ENCODE assay signal across 1 cellular context in the genomic region with DNA sequence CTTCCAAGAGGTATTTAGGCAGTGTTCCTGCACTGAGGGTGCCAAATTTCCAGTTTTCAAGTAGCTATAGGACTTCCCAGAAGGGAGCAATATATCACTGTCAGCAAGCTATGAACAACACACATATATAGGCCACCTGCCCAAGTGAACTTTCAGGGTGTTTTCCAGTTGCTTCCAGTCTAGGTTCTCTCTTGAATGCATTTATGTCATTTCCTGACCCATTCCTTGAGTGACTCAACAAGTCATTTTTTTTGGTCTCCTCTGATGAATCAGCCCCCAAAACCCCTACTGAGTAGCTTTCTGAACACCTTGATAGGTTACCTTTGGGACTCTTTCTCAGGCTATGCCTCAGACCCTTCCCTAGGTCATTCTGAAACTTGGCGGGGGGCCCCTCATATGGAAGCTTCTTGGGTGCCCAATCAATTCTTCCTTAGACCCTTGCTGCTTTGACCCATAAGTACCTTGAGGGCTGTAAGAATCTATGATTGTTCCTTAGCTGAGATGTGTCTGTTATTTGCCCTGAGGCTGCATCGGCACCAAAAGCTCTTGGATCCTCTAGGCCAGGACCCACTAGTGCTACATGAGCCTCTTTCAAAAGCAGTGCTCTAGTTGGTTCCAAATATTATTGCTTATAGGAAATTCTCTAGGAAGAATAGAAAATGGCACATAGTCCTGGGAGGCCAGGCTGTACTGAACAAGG.
TF ChIP-seq lines count a peak whose summit lies in the region.

No MANE protein-coding gene starts in this region.

TF ChIP-seq in HCT116, 20 proteins besides CTCF, POLR2A, EP300 and RAD21 (continued from another document):
- TF ChIP-seq, protein P1, sequence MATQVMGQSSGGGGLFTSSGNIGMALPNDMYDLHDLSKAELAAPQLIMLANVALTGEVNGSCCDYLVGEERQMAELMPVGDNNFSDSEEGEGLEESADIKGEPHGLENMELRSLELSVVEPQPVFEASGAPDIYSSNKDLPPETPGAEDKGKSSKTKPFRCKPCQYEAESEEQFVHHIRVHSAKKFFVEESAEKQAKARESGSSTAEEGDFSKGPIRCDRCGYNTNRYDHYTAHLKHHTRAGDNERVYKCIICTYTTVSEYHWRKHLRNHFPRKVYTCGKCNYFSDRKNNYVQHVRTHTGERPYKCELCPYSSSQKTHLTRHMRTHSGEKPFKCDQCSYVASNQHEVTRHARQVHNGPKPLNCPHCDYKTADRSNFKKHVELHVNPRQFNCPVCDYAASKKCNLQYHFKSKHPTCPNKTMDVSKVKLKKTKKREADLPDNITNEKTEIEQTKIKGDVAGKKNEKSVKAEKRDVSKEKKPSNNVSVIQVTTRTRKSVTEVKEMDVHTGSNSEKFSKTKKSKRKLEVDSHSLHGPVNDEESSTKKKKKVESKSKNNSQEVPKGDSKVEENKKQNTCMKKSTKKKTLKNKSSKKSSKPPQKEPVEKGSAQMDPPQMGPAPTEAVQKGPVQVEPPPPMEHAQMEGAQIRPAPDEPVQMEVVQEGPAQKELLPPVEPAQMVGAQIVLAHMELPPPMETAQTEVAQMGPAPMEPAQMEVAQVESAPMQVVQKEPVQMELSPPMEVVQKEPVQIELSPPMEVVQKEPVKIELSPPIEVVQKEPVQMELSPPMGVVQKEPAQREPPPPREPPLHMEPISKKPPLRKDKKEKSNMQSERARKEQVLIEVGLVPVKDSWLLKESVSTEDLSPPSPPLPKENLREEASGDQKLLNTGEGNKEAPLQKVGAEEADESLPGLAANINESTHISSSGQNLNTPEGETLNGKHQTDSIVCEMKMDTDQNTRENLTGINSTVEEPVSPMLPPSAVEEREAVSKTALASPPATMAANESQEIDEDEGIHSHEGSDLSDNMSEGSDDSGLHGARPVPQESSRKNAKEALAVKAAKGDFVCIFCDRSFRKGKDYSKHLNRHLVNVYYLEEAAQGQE (IDR thresholded peaks at IDR 0.05; ENCODE audit: low read depth) = no peak
- no peak for TF ChIP-seq ELF1 (IDR thresholded peaks at IDR 0.05; ENCODE audit: borderline replicate concordance, low read depth)
TF ChIP-seq in HCT116: peak in this region for 0.
